In genomic region chr12:110159671-110160245, GRCh38 we compare ENCODE assay signal across 34 cellular contexts.
"Had no signal": no experiment of that assay in that cellular context is flagged by ENCODE, and none has a peak within 500 bp of the region (broad histone marks: within the 10 kb centered on the region; RNA-seq: fewer than 3 reads in every experiment).

No MANE protein-coding gene starts in this region.

- H3K4me1 Mint-ChIP-seq: brain had no signal

- H3K4me2 ChIP-seq: SK-N-SH had no signal

- ATAC-seq: activated naive CD4-positive, alpha-beta T cell treated with anti-CD3 and anti-CD28 coated beads, Interleukin-2, amount 50 U/mL, for 72 hours; activated T-cell treated with anti-CD3 and anti-CD28 coated beads, Interleukin-2, amount 50 U/mL, for 4 hours; Panc1; T-cell; T-helper 17 cell had no signal

- H3K4me3 Mint-ChIP-seq: activated B cell treated with CpG ODN at 0.5 μM for 24 hours; activated CD4-positive, alpha-beta memory T cell treated with anti-CD3 and anti-CD28 coated beads for 36 hours; activated naive CD4-positive, alpha-beta T cell treated with anti-CD3 and anti-CD28 coated beads for 36 hours; activated T-cell treated with anti-CD3 and anti-CD28 coated beads, Interleukin-2, amount 50 U/mL, for 4 hours; activated T-helper 1 cell treated with anti-CD3 and anti-CD28 coated beads, Interleukin-12 subunit alpha, Interleukin-12 subunit beta, Interleukin-2, Interleukin-4 antibody, amounts not matched to agents 30 ng/mL and 10 ng/mL and 1 ng/mL, durations not matched to agents 14 hours and 24 hours and 36 hours; brain; T-cell; T-helper 17 cell had no signal

- H3K4me1 ChIP-seq: SJSA1 had no signal

- H3K27me3 ChIP-seq: adrenal gland, SJSA1 had no signal

- H3K27me3 Mint-ChIP-seq: activated B cell treated with CpG ODN at 0.5 μM for 24 hours; activated CD4-positive, alpha-beta memory T cell treated with anti-CD3 and anti-CD28 coated beads for 36 hours; brain; T-cell; T-helper 17 cell had no signal

- H3K9ac ChIP-seq: SK-N-SH had no signal

- H3K27ac Mint-ChIP-seq: activated B cell treated with CpG ODN at 0.5 μM for 24 hours; activated CD4-positive, alpha-beta memory T cell treated with anti-CD3 and anti-CD28 coated beads for 36 hours; activated naive CD4-positive, alpha-beta T cell treated with anti-CD3 and anti-CD28 coated beads for 36 hours; activated naive CD4-positive, alpha-beta T cell treated with anti-CD3 and anti-CD28 coated beads, Interleukin-2, amount 50 U/mL, for 72 hours; activated T-helper 1 cell treated with anti-CD3 and anti-CD28 coated beads, Interleukin-12 subunit alpha, Interleukin-12 subunit beta, Interleukin-2, Interleukin-4 antibody, amounts not matched to agents 30 ng/mL and 10 ng/mL and 1 ng/mL, durations not matched to agents 14 hours and 24 hours and 36 hours; T-cell; T-helper 17 cell had no signal

- H3K27ac ChIP-seq: adrenal gland, SJSA1, VCaP had no signal

- H3K4me3 ChIP-seq: adrenal gland, SJSA1 had no signal

- H3K9me3 ChIP-seq: SJSA1 had no signal

- DNase-seq: activated B cell treated with CpG ODN at 0.5 μM for 24 hours; activated CD4-positive, alpha-beta memory T cell treated with anti-CD3 and anti-CD28 coated beads for 36 hours; activated CD4-positive, alpha-beta T cell treated with anti-CD3 and anti-CD28 coated beads for 4 hours; activated CD4-positive, alpha-beta T cell treated with anti-CD3 and anti-CD28 coated beads, Interleukin-2, amount 50 U/mL, for 1 hour; activated CD4-positive, CD25-positive, alpha-beta regulatory T cell treated with anti-CD3 and anti-CD28 coated beads, Interleukin-2, amount 50 U/mL, for 72 hours; activated CD8-positive, alpha-beta memory T cell treated with anti-CD3 and anti-CD28 coated beads, Interleukin-2, amount 50 U/mL, for 4 hours; activated gamma-delta T cell treated with Interleukin-2 at 50 U/mL for 16 hours; activated naive CD4-positive, alpha-beta T cell treated with anti-CD3 and anti-CD28 coated beads for 36 hours; activated T-cell treated with anti-CD3 and anti-CD28 coated beads for 4 hours; activated T-cell treated with anti-CD3 and anti-CD28 coated beads, Interleukin-2, amount 50 U/mL, for 4 hours; anterior cingulate cortex; Karpas-422; KBM-7; NCI-H1105; NCI-H1417 treated with DMSO at 0.1 percent for 48 hours; NCI-H187 treated with DMSO at 0.1 percent for 48 hours; NCI-H2081; NCI-H226; NCI-H446 treated with DMSO at 0.1 percent for 48 hours; NCI-H524; NCI-H69; NCI-H82; SHP77 treated with DMSO at 0.1 percent for 48 hours; SK-N-SH; T-cell; T-helper 17 cell; T-helper 9 cell had no signal
